Comparison of ENCODE assay signal across 9 cellular contexts in the genomic region with DNA sequence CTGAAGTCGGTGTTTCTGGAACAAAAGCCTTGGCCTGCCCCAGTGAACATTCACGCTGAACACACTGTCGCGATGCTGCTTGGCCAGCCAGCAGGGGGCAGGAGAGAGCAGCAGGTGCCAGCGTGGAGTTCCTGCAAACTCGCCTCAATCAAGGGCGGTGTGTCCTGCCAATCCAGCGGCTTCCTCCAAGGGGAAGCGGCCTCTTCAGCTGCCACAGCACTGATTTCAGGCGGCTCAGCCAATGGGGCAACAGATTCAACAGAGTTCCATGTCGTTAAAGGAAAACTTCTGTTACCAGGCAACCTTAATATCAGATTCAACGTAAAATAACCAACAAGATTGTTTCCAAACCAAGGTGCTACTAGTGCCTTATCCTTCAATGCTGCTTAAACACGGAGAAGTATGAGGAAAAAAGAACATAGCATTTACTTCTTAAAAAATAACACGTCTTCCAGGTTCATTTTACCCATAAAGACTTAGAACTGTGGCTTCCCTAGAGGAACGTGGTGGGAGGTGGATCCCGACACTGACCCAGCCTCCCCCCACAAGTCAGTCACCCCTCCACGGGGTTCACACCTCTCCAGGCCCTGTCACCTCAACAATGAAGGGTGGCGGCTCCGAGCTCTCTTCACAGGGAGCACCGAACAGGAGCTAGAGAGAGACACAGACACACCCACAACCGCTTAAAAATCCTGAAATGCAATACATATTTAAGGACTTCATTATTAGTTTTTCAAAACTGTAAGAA.
DNase-seq lines count a peak whose midpoint lies in the region; ATAC-seq and TF ChIP-seq lines count a peak whose summit lies in the region.
"Had no signal": no experiment of that assay in that cellular context is flagged by ENCODE, and none has a peak within 500 bp of the region (broad histone marks: within the 10 kb centered on the region; RNA-seq: fewer than 3 reads in every experiment).

No MANE protein-coding gene starts in this region.

- ATAC-seq in body of pancreas, result peak; percentile 85
- ATAC-seq in GM21367 (IDR thresholded peaks at IDR 0.05; ENCODE audit: unreplicated experiment), result no peak

- intact Hi-C loops in Caco-2 (cut with micrococcal nuclease; ENCODE audit: unreplicated experiment), result loop anchor here (1.0 to 5.0 kb wide), 6 partner anchors 36 to 299 kb away; no protein-coding TSS in a partner anchor
- intact Hi-C loops in body of pancreas (cut with DNase I), result no loop called here

- H3K4me1 ChIP-seq in Caco-2 (peaks cover 9% of the 10 kb centered on the region), body of pancreas (peaks cover 34% of the 10 kb centered on the region)

- H3K4me3 Mint-ChIP-seq in Caco-2 (ENCODE audit: unreplicated experiment), result no peak overlapping the region
- H3K4me3 Mint-ChIP-seq: dendritic cell treated with granulocyte-macrophage colony-stimulating factor and Interleukin-4, amounts not matched to agents 40 ng/mL and 50 ng/mL, for 4 days had no signal

- H3K27me3 Mint-ChIP-seq in Caco-2 (ENCODE audit: insufficient read depth, unreplicated experiment), result no peaks in the 10 kb centered on the region

- no peaks in the 10 kb centered on the region for H3K9me3 Mint-ChIP-seq in Caco-2 (ENCODE audit: unreplicated experiment)
- H3K9me3 Mint-ChIP-seq: dendritic cell treated with granulocyte-macrophage colony-stimulating factor and Interleukin-4, amounts not matched to agents 40 ng/mL and 50 ng/mL, for 4 days had no signal

- H3K9me3 ChIP-seq in Caco-2, result no peaks in the 10 kb centered on the region
- no peaks in the 10 kb centered on the region for H3K9me3 ChIP-seq in body of pancreas

- CTCF ChIA-PET in Caco-2 (lab: Charles Lee), result interaction anchor here (0.6 to 3.6 kb wide), 9 partner anchors 10 to 299 kb away, joined by 3 to 26 read pairs (median 5); no protein-coding TSS in a partner anchor

- H3K27me3 ChIP-seq in Caco-2 (replicated peaks; ENCODE audit: control insufficient read depth, insufficient read depth, low read length), result no peaks in the 10 kb centered on the region
- H3K27me3 ChIP-seq in body of pancreas, result no peaks in the 10 kb centered on the region

- H3K27ac ChIP-seq in body of pancreas, result peak overlapping the region in 2 of 4 donors; percentile 20 to 27

- 27 to 42% methylated on average over 13 to 21 of the region's 21 CpGs for WGBS in body of pancreas, 2 donors

- TF ChIP-seq CTCF in Caco-2 (IDR thresholded peaks at IDR 0.05; ENCODE audit: insufficient read depth in 1 of 2, low read depth in 1 of 2, low read length in 1 of 2, severe bottlenecking in 1 of 2, unreplicated experiment in 1 of 2) (peak; percentile 99), body of pancreas (IDR thresholded peaks at IDR 0.05) (peak; percentile 87 to 98 (median 96))

- H3K27ac Mint-ChIP-seq in Caco-2 (ENCODE audit: unreplicated experiment), result peak overlapping the region; percentile 76
- H3K27ac Mint-ChIP-seq: dendritic cell treated with granulocyte-macrophage colony-stimulating factor and Interleukin-4, amounts not matched to agents 40 ng/mL and 50 ng/mL, for 4 days had no signal

- POLR2A ChIA-PET in Caco-2 (lab: Charles Lee), result no interaction called here

- peaks cover 9% of the 10 kb centered on the region for H3K36me3 Mint-ChIP-seq in Caco-2 (ENCODE audit: insufficient read depth, unreplicated experiment)

- H3K4me3 ChIP-seq in Caco-2 (ENCODE audit: low read depth, low read length) (no peak overlapping the region), body of pancreas (no peak overlapping the region), skeletal muscle cell (ENCODE audit: low read depth, low read length) (no peak overlapping the region)

- H3K4me1 Mint-ChIP-seq in Caco-2 (ENCODE audit: low read depth, unreplicated experiment), result peaks cover 19% of the 10 kb centered on the region

- TF ChIP-seq POLR2A in body of pancreas (IDR thresholded peaks at IDR 0.05), result no peak

- DNase-seq in Caco-2 (peak; percentile 93 to 97), H4 (ENCODE audit: low spot score) (peak; percentile 79), NCI-H187 (lab: John Stamatoyannopoulos, UW) (peak; percentile 78 to 92), UCSD-AML1 (lab: John Stamatoyannopoulos, UW; ENCODE audit: unreplicated experiment) (peak; percentile 75), body of pancreas (peak; percentile 91 to 93 (median 93)), iPS DF 4.7 (ENCODE audit: extremely low read depth, low spot score) (peak; percentile 84), skeletal muscle cell (ENCODE audit: low read depth) (peak; percentile 83)

- H3K36me3 ChIP-seq in Caco-2 (ENCODE audit: control insufficient read depth, insufficient read depth, low read length) (no peaks in the 10 kb centered on the region; the same call in 1 of the 2 replicates), body of pancreas (replicated peaks in 1 of 2; ENCODE audit: insufficient read depth in 1 of 2, low read depth in 2 of 2) (no peaks in the 10 kb centered on the region)

- no TSS peak for BruUV-seq in Caco-2 (replicated peaks; lab: Mats Ljungman, UMichigan)
